11 cellular contexts compared by ENCODE assay signal in genomic region chr20:49167811-49168507, GRCh38. TPM values are rescaled to one million over a fixed set of nuclear protein-coding genes. Genes with fewer than 3 reads are reported as not detected.
A peak's percentile ranks its signal among the peaks of the same experiment; 100 is the strongest.
DNase-seq lines count a peak whose midpoint lies in the region; ATAC-seq and TF ChIP-seq lines count a peak whose summit lies in the region.
"Had no signal": no experiment of that assay in that cellular context is flagged by ENCODE, and none has a peak within 500 bp of the region (broad histone marks: within the 10 kb centered on the region; RNA-seq: fewer than 3 reads in every experiment).

No MANE protein-coding gene starts in this region.

- no peak for ATAC-seq in memory B cell (ENCODE audit: low read depth)

- peaks cover 67% of the 10 kb centered on the region for H3K4me1 Mint-ChIP-seq in activated naive CD4-positive, alpha-beta T cell treated with anti-CD3 and anti-CD28 coated beads for 36 hours (ENCODE audit: low read depth)
- H3K4me1 Mint-ChIP-seq in memory B cell, result peaks cover 28% of the 10 kb centered on the region

- DNase-seq in activated naive CD4-positive, alpha-beta T cell treated with anti-CD3 and anti-CD28 coated beads for 36 hours, result no peak
- no peak for DNase-seq in activated naive CD4-positive, alpha-beta T cell (lab: John Stamatoyannopoulos, UW)
- DNase-seq in caudate nucleus (lab: John Stamatoyannopoulos, UW), result no peak
- no peak for DNase-seq in memory B cell (ENCODE audit: low spot score in 2 of 2)
- DNase-seq in vagina (ENCODE audit: extremely low spot score in 2 of 2), result no peak
- DNase-seq in NCI-H524 (lab: John Stamatoyannopoulos, UW), result no peak
- no peak for DNase-seq in LoVo (ENCODE audit: low spot score)
- DNase-seq in MG63, result no peak
- DNase-seq: NCI-H774, substantia nigra had no signal

- H3K4me3 ChIP-seq in vagina (no peak overlapping the region), MG63 (no peak overlapping the region)

- no peak for TF ChIP-seq POLR2A in vagina (IDR thresholded peaks at IDR 0.05)

- intact Hi-C loops in activated naive CD4-positive, alpha-beta T cell treated with anti-CD3 and anti-CD28 coated beads for 36 hours (cut with micrococcal nuclease), result loop anchor here (10.0 kb wide), 3 partner anchors 243 to 637 kb away; partner anchors contain the start of genes ARFGEF2 and PREX1
- intact Hi-C loops in vagina (cut with DNase I), result no loop called here

- H3K27me3 Mint-ChIP-seq in activated naive CD4-positive, alpha-beta T cell treated with anti-CD3 and anti-CD28 coated beads for 36 hours (ENCODE audit: low read depth), result no peaks in the 10 kb centered on the region
- H3K27me3 Mint-ChIP-seq in memory B cell, result no peaks in the 10 kb centered on the region

- H3K36me3 ChIP-seq in vagina (no peaks in the 10 kb centered on the region), MG63 (peaks cover 56% of the 10 kb centered on the region)

- CTCF ChIA-PET in activated naive CD4-positive, alpha-beta T cell treated with anti-CD3 and anti-CD28 coated beads for 36 hours (lab: Charles Lee), result interaction anchor here (1.2 to 1.7 kb wide), 4 partner anchors 19 to 49 kb away, joined by 3 to 6 read pairs (median 4); no protein-coding TSS in a partner anchor

- H3K27ac ChIP-seq in caudate nucleus (ENCODE audit: low read depth, low read length) (peak overlapping the region; percentile 1), vagina (peak overlapping the region; percentile 4)
- H3K27ac ChIP-seq: C4-2B had no signal

- TF ChIP-seq CTCF in vagina (IDR thresholded peaks at IDR 0.05), result no peak

- H3K27me3 ChIP-seq in vagina (no peaks in the 10 kb centered on the region), MG63 (no peaks in the 10 kb centered on the region)

- peak overlapping the region; percentile 69 for H3K27ac Mint-ChIP-seq in activated naive CD4-positive, alpha-beta T cell treated with anti-CD3 and anti-CD28 coated beads for 36 hours
- peak overlapping the region; percentile 83 for H3K27ac Mint-ChIP-seq in memory B cell

- H3K36me3 Mint-ChIP-seq in activated naive CD4-positive, alpha-beta T cell treated with anti-CD3 and anti-CD28 coated beads for 36 hours (ENCODE audit: low read depth), result peaks cover 13% of the 10 kb centered on the region
- peaks cover 13% of the 10 kb centered on the region for H3K36me3 Mint-ChIP-seq in memory B cell

- no peak overlapping the region for H3K4me3 Mint-ChIP-seq in activated naive CD4-positive, alpha-beta T cell treated with anti-CD3 and anti-CD28 coated beads for 36 hours
- peak overlapping the region; percentile 6 for H3K4me3 Mint-ChIP-seq in memory B cell

- H3K9me3 ChIP-seq in vagina (no peaks in the 10 kb centered on the region), MG63 (no peaks in the 10 kb centered on the region)

- H3K9me3 Mint-ChIP-seq in activated naive CD4-positive, alpha-beta T cell treated with anti-CD3 and anti-CD28 coated beads for 36 hours, result no peaks in the 10 kb centered on the region
- H3K9me3 Mint-ChIP-seq in memory B cell, result no peaks in the 10 kb centered on the region

- H3K4me1 ChIP-seq in vagina, result peaks cover 41% of the 10 kb centered on the region

RNA-seq across cellular contexts. Expression of gene STAU1, which starts 20.2 kb away (rescaled TPM):
- 10 to 100 TPM; 50.6 to 54.4 TPM for total RNA-seq in activated naive CD4-positive, alpha-beta T cell treated with anti-CD3 and anti-CD28 coated beads for 36 hours
- 68.5 TPM for total RNA-seq in vagina
- 80.1 and 94.3 TPM in 2 replicates for total RNA-seq in MG63 (2014; rRNA removed; shearing (Covaris generic); ENCODE audit: low replicate concordance)

RNA-seq across cellular contexts. Expression of gene DDX27, which starts 51.3 kb away (rescaled TPM):
- total RNA-seq in activated naive CD4-positive, alpha-beta T cell treated with anti-CD3 and anti-CD28 coated beads for 36 hours, result 10 to 100 TPM; 40.6 to 41.2 TPM
- 23.3 TPM for total RNA-seq in vagina
- 67.0 and 84.4 TPM in 2 replicates for total RNA-seq in MG63 (2014; rRNA removed; shearing (Covaris generic); ENCODE audit: low replicate concordance)
